Comparison of ENCODE assay signal across 23 cellular contexts in the genomic region with DNA sequence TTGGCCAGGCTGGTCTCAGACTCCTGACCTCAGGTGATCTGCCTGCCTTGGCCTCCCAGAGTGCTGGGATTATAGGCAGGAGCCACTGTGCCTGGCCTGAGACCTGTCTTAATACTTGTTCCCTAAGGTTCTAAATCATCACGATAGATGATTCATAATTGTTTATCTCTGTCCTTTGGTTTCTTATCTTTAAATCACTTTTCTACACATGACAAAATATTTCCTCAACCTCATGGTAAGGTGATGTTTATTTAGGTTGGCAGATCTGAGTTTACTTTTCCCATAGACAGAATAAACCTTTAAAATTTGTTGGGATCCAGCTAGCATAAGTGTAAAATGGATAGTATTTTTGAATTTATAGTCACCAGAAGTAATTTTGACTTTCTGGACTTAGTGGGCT. TPM values are rescaled to one million over a fixed set of nuclear protein-coding genes. Genes with fewer than 3 reads are reported as not detected.
"Had no signal": no experiment of that assay in that cellular context is flagged by ENCODE, and none has a peak within 500 bp of the region (broad histone marks: within the 10 kb centered on the region; RNA-seq: fewer than 3 reads in every experiment).

No MANE protein-coding gene starts in this region.

- H3K4me3 Mint-ChIP-seq: activated B cell treated with CpG ODN at 0.5 μM for 24 hours; activated naive CD4-positive, alpha-beta T cell treated with anti-CD3 and anti-CD28 coated beads, Interleukin-2, amount 10 ng/mL, durations not matched to agents 7 days and 5 days; central memory CD8-positive, alpha-beta T cell; effector memory CD8-positive, alpha-beta T cell; mesothelial cell of epicardium; natural killer cell; stimulated activated naive B cell treated with anti-CD40 and anti-IgM and Interleukin-4, amounts not matched to agents 10 μg/mL and 1 μg/mL and 100 μg/mL, for 72 hours; type B pancreatic cell had no signal

- H3K27me3 Mint-ChIP-seq: activated B cell treated with CpG ODN at 0.5 μM for 24 hours; activated naive CD4-positive, alpha-beta T cell treated with anti-CD3 and anti-CD28 coated beads, Interleukin-2, amount 10 ng/mL, durations not matched to agents 7 days and 5 days; central memory CD8-positive, alpha-beta T cell; effector memory CD8-positive, alpha-beta T cell; stimulated activated naive B cell treated with anti-CD40 and anti-IgM and Interleukin-4, amounts not matched to agents 10 μg/mL and 1 μg/mL and 100 μg/mL, for 72 hours; type B pancreatic cell had no signal

- H3K27me3 ChIP-seq: esophagus muscularis mucosa, hepatocyte, vagina had no signal

- H3K4me3 ChIP-seq: esophagus muscularis mucosa, hepatocyte, thoracic aorta, vagina had no signal

- H3K27ac Mint-ChIP-seq: activated B cell treated with CpG ODN at 0.5 μM for 24 hours; activated naive CD4-positive, alpha-beta T cell treated with anti-CD3 and anti-CD28 coated beads, Interleukin-2, amount 10 ng/mL, durations not matched to agents 7 days and 5 days; mesothelial cell of epicardium; stimulated activated naive B cell treated with anti-CD40 and anti-IgM and Interleukin-4, amounts not matched to agents 10 μg/mL and 1 μg/mL and 100 μg/mL, for 72 hours; type B pancreatic cell had no signal

- H3K27ac ChIP-seq: esophagus muscularis mucosa, hepatocyte, thoracic aorta, vagina had no signal

- H3K9me3 Mint-ChIP-seq: activated B cell treated with CpG ODN at 0.5 μM for 24 hours; activated naive CD4-positive, alpha-beta T cell treated with anti-CD3 and anti-CD28 coated beads, Interleukin-2, amount 10 ng/mL, durations not matched to agents 7 days and 5 days; central memory CD8-positive, alpha-beta T cell; effector memory CD8-positive, alpha-beta T cell; mesothelial cell of epicardium; natural killer cell; stimulated activated naive B cell treated with anti-CD40 and anti-IgM and Interleukin-4, amounts not matched to agents 10 μg/mL and 1 μg/mL and 100 μg/mL, for 72 hours; type B pancreatic cell had no signal

- DNase-seq: activated B cell treated with CpG ODN at 0.5 μM for 24 hours; activated CD4-positive, alpha-beta T cell treated with anti-CD3 and anti-CD28 coated beads for 4 hours; activated naive CD4-positive, alpha-beta T cell treated with anti-CD3 and anti-CD28 coated beads, Interleukin-2, amount 10 ng/mL, durations not matched to agents 7 days and 5 days; effector memory CD8-positive, alpha-beta T cell; glutamatergic neuron; left ventricle myocardium superior; mammary epithelial cell; natural killer cell; retina; stimulated activated CD4-positive, alpha-beta T cell treated with anti-CD3 and anti-CD28 coated beads, Interleukin-2, amount 100 ng/mL, for 48 hours; stimulated activated naive B cell treated with anti-CD40 and anti-IgM and Interleukin-4, amounts not matched to agents 10 μg/mL and 1 μg/mL and 100 μg/mL, for 72 hours; T-helper 9 cell had no signal

- ATAC-seq: effector memory CD8-positive, alpha-beta T cell; left ventricle myocardium superior; natural killer cell; stimulated activated naive B cell treated with anti-CD40 and anti-IgM and Interleukin-4, amounts not matched to agents 10 μg/mL and 1 μg/mL and 100 μg/mL, for 72 hours had no signal

- H3K9me3 ChIP-seq: esophagus muscularis mucosa, thoracic aorta, vagina had no signal

RNA-seq across cellular contexts. Expression of a gene that starts 37.9 kb away (rescaled TPM):
- total RNA-seq: astrocyte, dermis microvascular lymphatic vessel endothelial cell, frontal cortex, hepatocyte, mammary epithelial cell, mesothelial cell of epicardium, osteoblast had no signal
